In the genomic region with DNA sequence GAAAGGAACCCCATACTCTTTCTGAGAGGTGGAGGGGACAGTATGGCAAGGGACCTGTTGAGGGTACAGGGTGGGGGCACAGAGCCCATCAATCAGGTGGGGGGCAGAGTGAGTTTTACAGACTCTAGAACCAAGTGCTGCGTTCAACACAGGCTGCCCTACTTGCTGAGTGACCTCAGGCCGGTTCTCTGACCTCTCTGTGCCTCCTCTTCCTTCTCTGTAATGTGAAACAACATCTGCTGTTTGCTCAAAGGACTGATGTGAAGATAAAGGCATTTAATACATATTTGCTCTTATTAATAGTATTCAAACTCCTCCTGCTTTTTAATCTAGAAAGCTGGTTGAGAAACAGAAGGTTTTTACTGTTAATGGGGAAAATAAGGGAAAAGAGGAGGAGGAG, we compare ENCODE assay signal across 20 cellular contexts. TPM values are rescaled to one million over a fixed set of nuclear protein-coding genes. Genes with fewer than 3 reads are reported as not detected.
DNase-seq lines count a peak whose midpoint lies in the region; ATAC-seq, FAIRE-seq and TF ChIP-seq lines count a peak whose summit lies in the region.
"Had no signal": no experiment of that assay in that cellular context is flagged by ENCODE, and none has a peak within 500 bp of the region (broad histone marks: within the 10 kb centered on the region; RNA-seq: fewer than 3 reads in every experiment).

No MANE protein-coding gene starts in this region.

- intact Hi-C loops in HepG2 (cut with micrococcal nuclease; ENCODE audit: unreplicated experiment), result loop anchor here (5.0 kb wide), 1 partner anchor 39 kb away; a partner anchor contains a TSS

- H4K20me1 ChIP-seq in HepG2 (ENCODE audit: insufficient read depth, low read length), result no peaks in the 10 kb centered on the region

- H2AFZ ChIP-seq in HepG2 (ENCODE audit: low read length), result no peak overlapping the region

- no peak for TF ChIP-seq EP300 in HepG2 (IDR thresholded peaks at IDR 0.05; ENCODE audit: low read depth in 2 of 2, low read length in 2 of 2)
- TF ChIP-seq EP300 in HepG2 (CRISPR knock-in tag; IDR thresholded peaks at IDR 0.05; ENCODE audit: borderline replicate concordance), result no peak
- no peak for TF ChIP-seq EP300 in suprapubic skin (IDR thresholded peaks at IDR 0.05)

- no TSS peak for BruUV-seq in HepG2 (replicated peaks; lab: Mats Ljungman, UMichigan)

- TF ChIP-seq POLR2A in Peyer's patch (IDR thresholded peaks at IDR 0.05) (no peak), HepG2 (IDR thresholded peaks at IDR 0.05; ENCODE audit: insufficient read depth in 1 of 2, low read depth in 2 of 2, low read length in 2 of 2) (no peak), suprapubic skin (IDR thresholded peaks at IDR 0.05) (no peak)

- POLR2A ChIA-PET in HepG2 (lab: Yijun Ruan, JAX), result interaction anchor here (0.6 kb wide), 1 partner anchor 420 kb away, joined by 3 read pairs; no protein-coding TSS in a partner anchor

- no peaks in the 10 kb centered on the region for H3K79me2 ChIP-seq in HepG2 (ENCODE audit: insufficient read depth, low read length)

- H3K4me1 ChIP-seq in Peyer's patch (peaks cover 0 to 28% (median 3%) of the 10 kb centered on the region in 4 donors), HepG2 (ENCODE audit: insufficient read depth, low read length) (peaks cover 44% of the 10 kb centered on the region), suprapubic skin (peaks cover 62% of the 10 kb centered on the region)

- FAIRE-seq in HepG2 (lab: Jason Lieb, UNC), result no peak

- DNase-seq in SIG-M5 treated with dmso at 0.1 percent for 504 hours (lab: John Stamatoyannopoulos, UW; ENCODE audit: unreplicated experiment) (peak; percentile 24), SIG-M5 (lab: John Stamatoyannopoulos, UW) (no peak), Peyer's patch (peak in 2 of 3 donors; percentile 8 to 10), HepG2 (ENCODE audit: low spot score) (no peak), suprapubic skin (ENCODE audit: low spot score in 2 of 2) (peak; percentile 8 to 18), NCI-H1105 (lab: John Stamatoyannopoulos, UW) (no peak), HK-2 (ENCODE audit: unreplicated experiment) (no peak)
- DNase-seq: 8988T; C1 segment of cervical spinal cord; H9; IMR-90; Kasumi-1; MV-4-11; NCI-H146; NCI-H2081 treated with DMSO at 0.1 percent for 48 hours; NCI-H524; NK-92 treated with Interleukin-12 subunit alpha and Interleukin-12 subunit beta, amount 100 ng/mL, for 24 hours; OCI-M1; SK-N-SH had no signal

- H3K27me3 ChIP-seq in Peyer's patch, result no peaks in the 10 kb centered on the region
- no peaks in the 10 kb centered on the region for H3K27me3 ChIP-seq in HepG2 (ENCODE audit: control insufficient read depth in 1 of 2, insufficient read depth in 2 of 2, low read length in 2 of 2)
- H3K27me3 ChIP-seq in suprapubic skin, result no peaks in the 10 kb centered on the region

- no peak overlapping the region for H3K4me2 ChIP-seq in HepG2 (ENCODE audit: low read depth, low read length)
- H3K4me2 ChIP-seq: SK-N-SH had no signal

- in situ Hi-C loops in HepG2 (cut with HindIII; ENCODE audit: extremely low pct_ligation_motif_present, low pct_unique_long_range_greater_than_20kb), result no loop called here

- TF ChIP-seq CTCF in Peyer's patch (IDR thresholded peaks at IDR 0.05), result no peak
- TF ChIP-seq CTCF in HepG2 (CRISPR knock-in tag; IDR thresholded peaks at IDR 0.05), result no peak
- TF ChIP-seq CTCF in suprapubic skin (IDR thresholded peaks at IDR 0.05), result no peak

- H3K27ac ChIP-seq in Peyer's patch (no peak overlapping the region), HepG2 (ENCODE audit: extremely low read length, insufficient read depth, low read length) (no peak overlapping the region), suprapubic skin (no peak overlapping the region)

- no peak for ATAC-seq in HepG2
- no peak for ATAC-seq in GM21723 (IDR thresholded peaks at IDR 0.05; ENCODE audit: unreplicated experiment)

- CTCF ChIA-PET in HepG2 (lab: Yijun Ruan, JAX; ENCODE audit: low intra/inter-chr PET ratio, low total read pairs), result no interaction called here

- TF ChIP-seq RAD21 in HepG2 (CRISPR knock-in tag; IDR thresholded peaks at IDR 0.05), result no peak

- no peak overlapping the region for H3K4me3 ChIP-seq in Peyer's patch
- no peak overlapping the region for H3K4me3 ChIP-seq in HepG2 (replicated peaks in 1 of 3; ENCODE audit: insufficient read depth in 1 of 3, low read depth in 2 of 3, low read length in 3 of 3)
- H3K4me3 ChIP-seq in suprapubic skin, result no peak overlapping the region

- WGBS in HepG2 (ENCODE audit: low lambda C conversion rate), result 37% methylated on average over 2 of the region's 2 CpGs
- 92% methylated on average over 2 of the region's 2 CpGs for WGBS in suprapubic skin

- H3K9ac ChIP-seq in HepG2 (ENCODE audit: insufficient read depth, low read depth, low read length), result no peak overlapping the region
- H3K9ac ChIP-seq: SK-N-SH had no signal

- no peaks in the 10 kb centered on the region for H3K9me3 ChIP-seq in Peyer's patch
- no peaks in the 10 kb centered on the region for H3K9me3 ChIP-seq in HepG2 (ENCODE audit: low read length)
- no peaks in the 10 kb centered on the region for H3K9me3 ChIP-seq in suprapubic skin
- H3K9me3 ChIP-seq: SK-N-SH had no signal

- peaks cover 0 to 52% (median 0%) of the 10 kb centered on the region in 3 donors for H3K36me3 ChIP-seq in Peyer's patch
- H3K36me3 ChIP-seq in HepG2 (replicated peaks in 1 of 2; ENCODE audit: control insufficient read depth in 1 of 2, insufficient read depth in 2 of 2, low read length in 2 of 2), result no peaks in the 10 kb centered on the region; a peak in 1 of 5 replicates
- peaks cover 41% of the 10 kb centered on the region for H3K36me3 ChIP-seq in suprapubic skin

TF ChIP-seq in HepG2, 621 proteins besides CTCF, POLR2A, EP300 and RAD21 (continues in another document):
- no peak for TF ChIP-seq ZFYVE20 (CRISPR knock-in tag; IDR thresholded peaks at IDR 0.05; ENCODE audit: borderline replicate concordance, low read depth)
- no peak for TF ChIP-seq ZNF17 (CRISPR knock-in tag; IDR thresholded peaks at IDR 0.05)

RNA-seq across cellular contexts. Expression of a gene that starts 25.9 kb away (rescaled TPM):
- total RNA-seq in Peyer's patch, result 10 to 100 TPM; 19.0 to 40.9 (median 31.6) TPM
- 96.9 and 214 TPM in 2 replicates for total RNA-seq in HepG2 (2016; rRNA removed; fragmentation: Illumina TruSeq; extraction: Trizol)
- total RNA-seq in HepG2 (2016; cell fraction: cytosol; rRNA removed; fragmentation: Illumina TruSeq; extraction: Trizol; ENCODE audit: low read depth), result 20.1 and 22.7 TPM in 2 replicates
- 98.2 and 226 TPM in 2 replicates for total RNA-seq in HepG2 (2016; cell fraction: insoluble cytoplasmic fraction; rRNA removed; fragmentation: Illumina TruSeq; extraction: Trizol)
- 41.7 and 44.7 TPM in 2 replicates for total RNA-seq in HepG2 (2016; cell fraction: membrane; rRNA removed; fragmentation: Illumina TruSeq; extraction: Trizol)
- total RNA-seq in HepG2 (2016; cell fraction: nucleus; rRNA removed; fragmentation: Illumina TruSeq; extraction: Trizol), result 175 and 197 TPM in 2 replicates
- polyA plus RNA-seq in HepG2 (2011; rRNA removed), result 168 and 177 TPM in 2 replicates
- polyA plus RNA-seq in HepG2 (2011; cell fraction: cytosol; rRNA removed), result 161 and 178 TPM in 2 replicates
- polyA plus RNA-seq in HepG2 (2011; cell fraction: nucleus; rRNA removed), result 60.9 and 87.7 TPM in 2 replicates
- polyA plus RNA-seq in HepG2 (2012), result 152 and 183 TPM in 2 replicates
- 19.3 and 19.6 TPM in 2 replicates for polyA plus RNA-seq in HepG2 (2016; cell fraction: cytosol; fragmentation: Illumina TruSeq; extraction: Trizol; ENCODE audit: low read depth)
- polyA plus RNA-seq in HepG2 (2016; cell fraction: insoluble cytoplasmic fraction; fragmentation: Illumina TruSeq; extraction: Trizol; ENCODE audit: low read depth), result 91.9 and 93.0 TPM in 2 replicates
- polyA plus RNA-seq in HepG2 (2016; cell fraction: membrane; fragmentation: Illumina TruSeq; extraction: Trizol; ENCODE audit: low read depth), result 31.8 and 32.4 TPM in 2 replicates
- 261 and 268 TPM in 2 replicates for polyA plus RNA-seq in HepG2 (2016; cell fraction: nucleus; fragmentation: Illumina TruSeq; extraction: Trizol; ENCODE audit: insufficient read depth, low read depth)
- 27.2 and 96.2 TPM in 2 replicates for polyA minus RNA-seq in HepG2 (2011; rRNA and poly(A)+ RNA removed; ENCODE audit: low replicate concordance)
- 41.4 and 51.0 TPM in 2 replicates for polyA minus RNA-seq in HepG2 (2011; cell fraction: cytosol; rRNA and poly(A)+ RNA removed)
- 33.6 and 47.4 TPM in 2 replicates for polyA minus RNA-seq in HepG2 (2011; cell fraction: nucleus; rRNA and poly(A)+ RNA removed)
- 10 to 100 TPM; 61.8 to 89.3 (median 69.9) TPM for total RNA-seq in suprapubic skin

RNA-seq across cellular contexts. Expression of a gene that starts 39.5 kb away (rescaled TPM):
- total RNA-seq in Peyer's patch (100 to 1,000 TPM in 3 of 4 donors, 10 to 100 TPM in 1; 49.5 to 160 (median 134) TPM), HepG2 (2016; rRNA removed; fragmentation: Illumina TruSeq; extraction: Trizol) (38.2 and 41.6 TPM in 2 replicates), suprapubic skin (10 to 100 TPM; 29.0 to 80.0 (median 47.6) TPM)
- 8.4 and 9.3 TPM in 2 replicates for total RNA-seq in HepG2 (2016; cell fraction: cytosol; rRNA removed; fragmentation: Illumina TruSeq; extraction: Trizol; ENCODE audit: low read depth)
- total RNA-seq in HepG2 (2016; cell fraction: insoluble cytoplasmic fraction; rRNA removed; fragmentation: Illumina TruSeq; extraction: Trizol), result 34.8 and 43.4 TPM in 2 replicates
- total RNA-seq in HepG2 (2016; cell fraction: membrane; rRNA removed; fragmentation: Illumina TruSeq; extraction: Trizol), result 13.0 and 13.5 TPM in 2 replicates
- 42.3 and 48.2 TPM in 2 replicates for total RNA-seq in HepG2 (2016; cell fraction: nucleus; rRNA removed; fragmentation: Illumina TruSeq; extraction: Trizol)
- 15.2 and 23.3 TPM in 2 replicates for polyA plus RNA-seq in HepG2 (2011; rRNA removed)
- polyA plus RNA-seq in HepG2 (2011; cell fraction: cytosol; rRNA removed), result 16.5 and 17.1 TPM in 2 replicates
- polyA plus RNA-seq in HepG2 (2011; cell fraction: nucleus; rRNA removed), result 43.9 and 56.8 TPM in 2 replicates
- polyA plus RNA-seq in HepG2 (2012), result 4.3 and 9.3 TPM in 2 replicates
- 3.2 and 3.4 TPM in 2 replicates for polyA plus RNA-seq in HepG2 (2016; cell fraction: cytosol; fragmentation: Illumina TruSeq; extraction: Trizol; ENCODE audit: low read depth)
- 47.8 and 50.2 TPM in 2 replicates for polyA plus RNA-seq in HepG2 (2016; cell fraction: insoluble cytoplasmic fraction; fragmentation: Illumina TruSeq; extraction: Trizol; ENCODE audit: low read depth)
- polyA plus RNA-seq in HepG2 (2016; cell fraction: membrane; fragmentation: Illumina TruSeq; extraction: Trizol; ENCODE audit: low read depth), result 9.9 TPM in 2 replicates
- 98.7 and 99.6 TPM in 2 replicates for polyA plus RNA-seq in HepG2 (2016; cell fraction: nucleus; fragmentation: Illumina TruSeq; extraction: Trizol; ENCODE audit: insufficient read depth, low read depth)
- 0.07 and 45.1 TPM in 2 replicates for polyA minus RNA-seq in HepG2 (2011; rRNA and poly(A)+ RNA removed; ENCODE audit: low replicate concordance)
- polyA minus RNA-seq in HepG2 (2011; cell fraction: cytosol; rRNA and poly(A)+ RNA removed), result 11.7 and 16.0 TPM in 2 replicates
- 13.9 and 19.8 TPM in 2 replicates for polyA minus RNA-seq in HepG2 (2011; cell fraction: nucleus; rRNA and poly(A)+ RNA removed)

Comparison
In these comparisons a context has a peak if more than half of its experiments do, and no peak if none do; other contexts are left out.
1. DNase-seq: peak in SIG-M5 treated with dmso at 0.1 percent for 504 hours (single experiment), Peyer's patch (2 of 3) and suprapubic skin (2 of 2); none in SIG-M5 (single experiment), HepG2 (single experiment), NCI-H1105 (single experiment) and HK-2 (single experiment).